8 cellular contexts compared by ENCODE assay signal in the genomic region with DNA sequence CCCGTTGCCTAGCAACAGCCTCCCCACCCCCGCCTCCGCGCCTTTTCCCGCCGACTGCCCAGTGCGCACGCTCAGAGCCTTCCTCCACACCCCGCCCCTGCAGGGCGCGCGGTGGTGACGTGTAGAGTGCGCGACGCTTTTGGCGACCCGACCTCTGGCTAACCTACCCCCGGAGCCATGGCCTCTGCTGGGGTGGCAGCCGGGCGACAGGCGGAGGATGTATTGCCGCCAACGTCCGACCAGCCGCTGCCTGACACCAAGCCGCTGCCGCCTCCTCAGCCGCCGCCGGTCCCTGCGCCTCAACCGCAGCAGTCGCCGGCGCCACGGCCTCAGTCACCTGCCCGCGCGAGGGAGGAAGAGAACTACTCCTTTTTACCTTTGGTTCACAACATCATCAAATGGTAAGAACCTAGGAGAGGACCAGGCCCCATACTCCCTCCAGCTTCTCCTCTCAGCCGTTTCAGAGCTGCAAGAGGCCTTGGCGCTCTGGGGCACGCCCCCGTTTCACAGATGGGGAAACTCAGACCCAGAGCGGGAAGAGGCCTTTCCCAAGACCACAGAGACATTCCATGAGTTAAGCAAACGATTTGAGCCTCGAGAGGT. TPM values are rescaled to one million over a fixed set of nuclear protein-coding genes. Genes with fewer than 3 reads are reported as not detected.
DNase-seq lines count a peak whose midpoint lies in the region; ATAC-seq and TF ChIP-seq lines count a peak whose summit lies in the region.

A gene with protein sequence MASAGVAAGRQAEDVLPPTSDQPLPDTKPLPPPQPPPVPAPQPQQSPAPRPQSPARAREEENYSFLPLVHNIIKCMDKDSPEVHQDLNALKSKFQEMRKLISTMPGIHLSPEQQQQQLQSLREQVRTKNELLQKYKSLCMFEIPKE (plus strand): TSS at position 136 of the 603 bp plus-strand sequence. CDS start 42 bp downstream, at position 178.

- H3F3A ChIP-seq in PC-3 (ENCODE audit: low read length, unreplicated experiment), result no peaks in the 10 kb centered on the region

- H3K9me2 ChIP-seq in PC-3 (replicated peaks; ENCODE audit: low read length), result no peaks in the 10 kb centered on the region

- H3K4me3 ChIP-seq in CD4-positive, alpha-beta memory T cell (ENCODE audit: low read length in 2 of 2), result peak within 1 kb of the TSS; percentile 87 to 99
- H3K4me3 ChIP-seq in PC-3 (ENCODE audit: low read length) (peak within 1 kb of the TSS; percentile 94), epithelial cell of proximal tubule (ENCODE audit: low read depth, low read length) (peak within 1 kb of the TSS; percentile 97)

- H3K9me3 ChIP-seq in CD4-positive, alpha-beta memory T cell (ENCODE audit: control insufficient read depth in 1 of 2, low read length in 2 of 2), result no peaks in the 10 kb centered on the region
- no peaks in the 10 kb centered on the region for H3K9me3 ChIP-seq in PC-3 (ENCODE audit: low read length)

- H2AFZ ChIP-seq in PC-3 (ENCODE audit: low read length), result peak within 1 kb of the TSS; percentile 82

- peaks cover 23 to 55% (median 42%) of the 10 kb centered on the region in 4 donors for H3K4me1 Mint-ChIP-seq in CD4-positive, alpha-beta memory T cell

- BruUV-seq in PC-3 (replicated peaks; lab: Mats Ljungman, UMichigan), result TSS peak; percentile 65

- peaks cover 45% of the 10 kb centered on the region for H3K4me1 ChIP-seq in CD4-positive, alpha-beta memory T cell (ENCODE audit: insufficient read depth, low read length)
- H3K4me1 ChIP-seq in PC-3 (ENCODE audit: insufficient read depth, low read length), result peaks cover 21% of the 10 kb centered on the region

- CTCF ChIA-PET in CD4-positive, alpha-beta memory T cell (lab: Charles Lee; ENCODE audit: partially characterized antibody), result no interaction called here
- CTCF ChIA-PET in PC-3 (lab: Charles Lee), result no interaction called here

- H3K27ac Mint-ChIP-seq in CD4-positive, alpha-beta memory T cell, result peak within 1 kb of the TSS; percentile 84 to 97 (median 94)

- peak within 1 kb of the TSS; percentile 98 for H3K9ac ChIP-seq in PC-3 (ENCODE audit: low read length)

- ATAC-seq in GM21381 (IDR thresholded peaks at IDR 0.05; ENCODE audit: unreplicated experiment) (peak; percentile 91), PC-3 (peak; percentile 85)

- peak within 1 kb of the TSS; percentile 76 for H3K27ac ChIP-seq in CD4-positive, alpha-beta memory T cell (ENCODE audit: low read depth, low read length)
- peak within 1 kb of the TSS; percentile 72 for H3K27ac ChIP-seq in PC-3 (ENCODE audit: low read length)

- peaks cover 6 to 16% of the 10 kb centered on the region in 2 donors for H3K36me3 Mint-ChIP-seq in CD4-positive, alpha-beta memory T cell

- peaks cover 10% of the 10 kb centered on the region; the same call in 1 of the 2 replicates for H4K20me1 ChIP-seq in PC-3 (ENCODE audit: low read length)

- H3K9me3 Mint-ChIP-seq in CD4-positive, alpha-beta memory T cell, result peaks cover 0 to 1% (median 0%) of the 10 kb centered on the region in 8 donors

- no peaks in the 10 kb centered on the region for H3K27me3 ChIP-seq in CD4-positive, alpha-beta memory T cell (ENCODE audit: insufficient read depth, low read length)
- peaks cover 5% of the 10 kb centered on the region; the same call in 1 of the 2 replicates for H3K27me3 ChIP-seq in PC-3 (ENCODE audit: low read length)

- H3K4me3 Mint-ChIP-seq in CD4-positive, alpha-beta memory T cell, result peak within 1 kb of the TSS; percentile 89 to 95 (median 91)

- peaks cover 7 to 12% of the 10 kb centered on the region in 2 donors for H3K27me3 Mint-ChIP-seq in CD4-positive, alpha-beta memory T cell

- peak; percentile 92 to 94 (median 93) for DNase-seq in CD4-positive, alpha-beta memory T cell
- peak; percentile 97 for DNase-seq in PC-3
- peak; percentile 95 for DNase-seq in activated T-cell treated with anti-CD3 and anti-CD28 coated beads, Interleukin-2, amount 50 U/mL, for 1 hour
- DNase-seq in epithelial cell of proximal tubule (ENCODE audit: low read depth), result no peak
- DNase-seq in mucosa of gallbladder (ENCODE audit: low spot score), result peak; percentile 91
- DNase-seq in stimulated activated CD8-positive, alpha-beta memory T cell treated with anti-CD3 and anti-CD28 coated beads, Interleukin-4, amount 100 ng/mL, for 1 hour (ENCODE audit: low read depth in 2 of 2, low spot score in 1 of 2), result peak; percentile 90 to 92

- peak; percentile 39; the same call in 1 of the 2 replicates for TF ChIP-seq EP300 in Ishikawa (IDR thresholded peaks at IDR 0.05; ENCODE audit: borderline replicate concordance)

- TF ChIP-seq RAD21 in Ishikawa (IDR thresholded peaks at IDR 0.05; ENCODE audit: low read depth), result no peak

- peaks cover 52% of the 10 kb centered on the region for H3K79me2 ChIP-seq in PC-3 (ENCODE audit: low read length)

- intact Hi-C loops in CD4-positive, alpha-beta memory T cell (cut with micrococcal nuclease), result loop anchor here (1.0 to 5.0 kb wide), 3 partner anchors 19 to 560 kb away; a partner anchor contains a TSS
- intact Hi-C loops in PC-3 (cut with micrococcal nuclease), result no loop called here

- H3K4me2 ChIP-seq in PC-3 (ENCODE audit: low read length), result peak within 1 kb of the TSS; percentile 94

- TF ChIP-seq CTCF in PC-3 (conservative IDR thresholded peaks at IDR 0.05; ENCODE audit: low read depth, low read length) (no peak), epithelial cell of proximal tubule (conservative IDR thresholded peaks at IDR 0.05; ENCODE audit: low read depth, low read length) (no peak)

- POLR2A ChIA-PET in CD4-positive, alpha-beta memory T cell (lab: Charles Lee; ENCODE audit: partially characterized antibody), result interaction anchor here (0.9 kb wide), 1 partner anchor 14 kb away, joined by 3 read pairs; no protein-coding TSS in a partner anchor
- POLR2A ChIA-PET in PC-3 (lab: Charles Lee; ENCODE audit: unreplicated experiment), result no interaction called here

- H3K36me3 ChIP-seq in CD4-positive, alpha-beta memory T cell (ENCODE audit: insufficient read depth, low read length), result no peaks in the 10 kb centered on the region
- peaks cover 10% of the 10 kb centered on the region; the same call in 1 of the 2 replicates for H3K36me3 ChIP-seq in PC-3 (ENCODE audit: low read depth, low read length)

TF ChIP-seq in Ishikawa, 13 proteins besides CTCF, POLR2A, EP300 and RAD21:
- TF ChIP-seq, protein P1, sequence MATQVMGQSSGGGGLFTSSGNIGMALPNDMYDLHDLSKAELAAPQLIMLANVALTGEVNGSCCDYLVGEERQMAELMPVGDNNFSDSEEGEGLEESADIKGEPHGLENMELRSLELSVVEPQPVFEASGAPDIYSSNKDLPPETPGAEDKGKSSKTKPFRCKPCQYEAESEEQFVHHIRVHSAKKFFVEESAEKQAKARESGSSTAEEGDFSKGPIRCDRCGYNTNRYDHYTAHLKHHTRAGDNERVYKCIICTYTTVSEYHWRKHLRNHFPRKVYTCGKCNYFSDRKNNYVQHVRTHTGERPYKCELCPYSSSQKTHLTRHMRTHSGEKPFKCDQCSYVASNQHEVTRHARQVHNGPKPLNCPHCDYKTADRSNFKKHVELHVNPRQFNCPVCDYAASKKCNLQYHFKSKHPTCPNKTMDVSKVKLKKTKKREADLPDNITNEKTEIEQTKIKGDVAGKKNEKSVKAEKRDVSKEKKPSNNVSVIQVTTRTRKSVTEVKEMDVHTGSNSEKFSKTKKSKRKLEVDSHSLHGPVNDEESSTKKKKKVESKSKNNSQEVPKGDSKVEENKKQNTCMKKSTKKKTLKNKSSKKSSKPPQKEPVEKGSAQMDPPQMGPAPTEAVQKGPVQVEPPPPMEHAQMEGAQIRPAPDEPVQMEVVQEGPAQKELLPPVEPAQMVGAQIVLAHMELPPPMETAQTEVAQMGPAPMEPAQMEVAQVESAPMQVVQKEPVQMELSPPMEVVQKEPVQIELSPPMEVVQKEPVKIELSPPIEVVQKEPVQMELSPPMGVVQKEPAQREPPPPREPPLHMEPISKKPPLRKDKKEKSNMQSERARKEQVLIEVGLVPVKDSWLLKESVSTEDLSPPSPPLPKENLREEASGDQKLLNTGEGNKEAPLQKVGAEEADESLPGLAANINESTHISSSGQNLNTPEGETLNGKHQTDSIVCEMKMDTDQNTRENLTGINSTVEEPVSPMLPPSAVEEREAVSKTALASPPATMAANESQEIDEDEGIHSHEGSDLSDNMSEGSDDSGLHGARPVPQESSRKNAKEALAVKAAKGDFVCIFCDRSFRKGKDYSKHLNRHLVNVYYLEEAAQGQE (IDR thresholded peaks at IDR 0.05; ENCODE audit: low read depth), result 0 out of 2 replicates have a peak, but pooled peaks have one; percentile 13
- 0 out of 2 replicates have a peak, but pooled peaks have one; percentile 37 for TF ChIP-seq NFIC (IDR thresholded peaks at IDR 0.05)
- peak; percentile 97 for TF ChIP-seq CREB1 (IDR thresholded peaks at IDR 0.05; ENCODE audit: low read depth)
- peak; percentile 79 for TF ChIP-seq TAF1 (IDR thresholded peaks at IDR 0.05; ENCODE audit: low read depth)
- TF ChIP-seq FOXM1 (IDR thresholded peaks at IDR 0.05; ENCODE audit: borderline replicate concordance, low read depth), result no peak
- TF ChIP-seq ZBTB7A (IDR thresholded peaks at IDR 0.05; ENCODE audit: low read depth), result no peak
- TF ChIP-seq CEBPB (IDR thresholded peaks at IDR 0.05), result no peak
- TF ChIP-seq YY1 (IDR thresholded peaks at IDR 0.05; ENCODE audit: low read depth), result peak; percentile 84
- TF ChIP-seq EGR1 (IDR thresholded peaks at IDR 0.05), result peak; percentile 91
- TF ChIP-seq, protein P2, sequence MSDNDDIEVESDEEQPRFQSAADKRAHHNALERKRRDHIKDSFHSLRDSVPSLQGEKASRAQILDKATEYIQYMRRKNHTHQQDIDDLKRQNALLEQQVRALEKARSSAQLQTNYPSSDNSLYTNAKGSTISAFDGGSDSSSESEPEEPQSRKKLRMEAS (IDR thresholded peaks at IDR 0.05), result peak; percentile 59; the same call in 1 of the 2 replicates
- peak; percentile 57; the same call in 1 of the 2 replicates for TF ChIP-seq TCF12 (IDR thresholded peaks at IDR 0.05; ENCODE audit: low read depth)

RNA-seq across cellular contexts. Expression of the gene that starts here (rescaled TPM):
- 10 to 100 TPM; 17.1 to 18.9 TPM for total RNA-seq in CD4-positive, alpha-beta memory T cell
- 10 to 100 TPM in 1 of 2 donors, 1 to 10 TPM in 1; 9.3 to 16.8 TPM for polyA plus RNA-seq in CD4-positive, alpha-beta memory T cell
- total RNA-seq in PC-3 (2014; rRNA removed) (21.9 and 28.3 TPM in 2 replicates), epithelial cell of proximal tubule (11.8 and 14.3 TPM in 2 replicates), mucosa of gallbladder (13.9 TPM)
